In genomic region chr22:20566420-20567260, GRCh38 we compare ENCODE assay signal across 8 cellular contexts. TPM values are rescaled to one million over a fixed set of nuclear protein-coding genes. Genes with fewer than 3 reads are reported as not detected.
DNase-seq lines count a peak whose midpoint lies in the region; TF ChIP-seq lines count a peak whose summit lies in the region.

No MANE protein-coding gene starts in this region.

- no peaks in the 10 kb centered on the region for H3K27me3 ChIP-seq in neural progenitor cell

- TF ChIP-seq CTCF in neural progenitor cell (IDR thresholded peaks at IDR 0.05) (no peak), nephron progenitor cell (IDR thresholded peaks at IDR 0.05) (no peak)

- peaks cover 93% of the 10 kb centered on the region for H3K4me1 Mint-ChIP-seq in activated naive CD4-positive, alpha-beta T cell treated with anti-CD3 and anti-CD28 coated beads, Interleukin-2, amount 10 ng/mL, durations not matched to agents 7 days and 5 days
- H3K4me1 Mint-ChIP-seq in immature natural killer cell (peaks cover 89 to 90% of the 10 kb centered on the region in 2 donors), neural progenitor cell (no peaks in the 10 kb centered on the region), nephron progenitor cell (no peaks in the 10 kb centered on the region)

- no peak overlapping the region for H3K4me3 ChIP-seq in neural progenitor cell

- H3K9ac ChIP-seq in neural progenitor cell, result no peak overlapping the region

- H4K20me1 ChIP-seq in neural progenitor cell (ENCODE audit: low read depth), result peaks cover 8% of the 10 kb centered on the region

- H3K79me2 ChIP-seq in neural progenitor cell (ENCODE audit: low read depth), result no peaks in the 10 kb centered on the region

- H2AFZ ChIP-seq in neural progenitor cell (replicated peaks), result no peak overlapping the region

- peak overlapping the region; percentile 97 for H3K27ac Mint-ChIP-seq in activated naive CD4-positive, alpha-beta T cell treated with anti-CD3 and anti-CD28 coated beads, Interleukin-2, amount 10 ng/mL, durations not matched to agents 7 days and 5 days
- H3K27ac Mint-ChIP-seq in immature natural killer cell (peak overlapping the region; percentile 94 to 100 (median 98)), neural progenitor cell (no peak overlapping the region), nephron progenitor cell (no peak overlapping the region)

- no peaks in the 10 kb centered on the region for H3K36me3 ChIP-seq in neural progenitor cell

- H3K4me1 ChIP-seq in neural progenitor cell, result no peaks in the 10 kb centered on the region

- peaks cover 9% of the 10 kb centered on the region for H3F3A ChIP-seq in neural progenitor cell (ENCODE audit: low read depth)

- no peaks in the 10 kb centered on the region for H3K9me3 ChIP-seq in neural progenitor cell (ENCODE audit: low read depth)

- peaks cover 77% of the 10 kb centered on the region for H3K36me3 Mint-ChIP-seq in activated naive CD4-positive, alpha-beta T cell treated with anti-CD3 and anti-CD28 coated beads, Interleukin-2, amount 10 ng/mL, durations not matched to agents 7 days and 5 days
- H3K36me3 Mint-ChIP-seq in immature natural killer cell (peaks cover 15 to 37% (median 30%) of the 10 kb centered on the region in 3 donors), neural progenitor cell (peaks cover 16% of the 10 kb centered on the region), nephron progenitor cell (ENCODE audit: low read depth) (peaks cover 41% of the 10 kb centered on the region)

- peak overlapping the region; percentile 66 for H3K4me3 Mint-ChIP-seq in activated naive CD4-positive, alpha-beta T cell treated with anti-CD3 and anti-CD28 coated beads, Interleukin-2, amount 10 ng/mL, durations not matched to agents 7 days and 5 days
- H3K4me3 Mint-ChIP-seq in immature natural killer cell (peak overlapping the region; percentile 84 to 94 (median 86)), neural progenitor cell (no peak overlapping the region), nephron progenitor cell (no peak overlapping the region)

- no peaks in the 10 kb centered on the region for H3K27me3 Mint-ChIP-seq in activated naive CD4-positive, alpha-beta T cell treated with anti-CD3 and anti-CD28 coated beads, Interleukin-2, amount 10 ng/mL, durations not matched to agents 7 days and 5 days
- peaks cover 13 to 24% (median 19%) of the 10 kb centered on the region in 3 donors for H3K27me3 Mint-ChIP-seq in immature natural killer cell (ENCODE audit: low read depth in 3 of 3)
- H3K27me3 Mint-ChIP-seq in neural progenitor cell (ENCODE audit: insufficient read depth, low read depth), result peaks cover 2% of the 10 kb centered on the region
- H3K27me3 Mint-ChIP-seq in nephron progenitor cell (ENCODE audit: low read depth, poor library complexity), result no peaks in the 10 kb centered on the region

- DNase-seq in NCI-H446 treated with DMSO at 0.1 percent for 48 hours (lab: John Stamatoyannopoulos, UW) (peak; percentile 55), immature natural killer cell (peak; percentile 74 to 79 (median 78)), stromal cell of bone marrow (ENCODE audit: low read depth) (peak; percentile 81), DMS153 (lab: John Stamatoyannopoulos, UW) (no peak), neural progenitor cell (ENCODE audit: low spot score) (no peak), nephron progenitor cell (no peak), NCI-H345 (lab: John Stamatoyannopoulos, UW) (no peak)
- peak; percentile 74 for DNase-seq in activated naive CD4-positive, alpha-beta T cell treated with anti-CD3 and anti-CD28 coated beads, Interleukin-2, amount 10 ng/mL, durations not matched to agents 7 days and 5 days

- no peak overlapping the region for H3K4me2 ChIP-seq in neural progenitor cell

- CTCF ChIA-PET in activated naive CD4-positive, alpha-beta T cell treated with anti-CD3 and anti-CD28 coated beads, Interleukin-2, amount 10 ng/mL, durations not matched to agents 7 days and 5 days (lab: Charles Lee), result interaction anchor here (1.0 to 5.1 kb wide), 7 partner anchors 8 to 175 kb away, joined by 3 to 45 read pairs (median 5); no protein-coding TSS in a partner anchor

- H3K27ac ChIP-seq in neural progenitor cell, result no peak overlapping the region

- H3K9me3 Mint-ChIP-seq in activated naive CD4-positive, alpha-beta T cell treated with anti-CD3 and anti-CD28 coated beads, Interleukin-2, amount 10 ng/mL, durations not matched to agents 7 days and 5 days, result no peaks in the 10 kb centered on the region
- no peaks in the 10 kb centered on the region for H3K9me3 Mint-ChIP-seq in immature natural killer cell
- H3K9me3 Mint-ChIP-seq in neural progenitor cell, result no peaks in the 10 kb centered on the region
- no peaks in the 10 kb centered on the region for H3K9me3 Mint-ChIP-seq in nephron progenitor cell

RNA-seq across cellular contexts. Expression of gene MED15, which starts 59.2 kb away (rescaled TPM):
- 10 to 100 TPM; 12.1 to 91.3 (median 23.0) TPM for polyA plus RNA-seq in immature natural killer cell
- 11.4 and 21.3 TPM in 2 replicates for total RNA-seq in neural progenitor cell (ENCODE audit: low replicate concordance)

Comparison
In these comparisons a context has a peak if more than half of its experiments do, and no peak if none do; other contexts are left out.
1. DNase-seq: peak in NCI-H446 treated with DMSO at 0.1 percent for 48 hours (single experiment), activated naive CD4-positive, alpha-beta T cell treated with anti-CD3 and anti-CD28 coated beads, Interleukin-2, amount 10 ng/mL, durations not matched to agents 7 days and 5 days (single experiment), immature natural killer cell (3 of 3) and stromal cell of bone marrow (single experiment); none in DMS153 (single experiment), neural progenitor cell (single experiment), nephron progenitor cell (single experiment) and NCI-H345 (single experiment).
2. H3K27ac Mint-ChIP-seq: peak in activated naive CD4-positive, alpha-beta T cell treated with anti-CD3 and anti-CD28 coated beads, Interleukin-2, amount 10 ng/mL, durations not matched to agents 7 days and 5 days (single experiment) and immature natural killer cell (6 of 6); none in neural progenitor cell (single experiment) and nephron progenitor cell (single experiment).
3. H3K4me3 Mint-ChIP-seq: peak in activated naive CD4-positive, alpha-beta T cell treated with anti-CD3 and anti-CD28 coated beads, Interleukin-2, amount 10 ng/mL, durations not matched to agents 7 days and 5 days (single experiment) and immature natural killer cell (5 of 5); none in neural progenitor cell (single experiment) and nephron progenitor cell (single experiment).